In the genomic region with DNA sequence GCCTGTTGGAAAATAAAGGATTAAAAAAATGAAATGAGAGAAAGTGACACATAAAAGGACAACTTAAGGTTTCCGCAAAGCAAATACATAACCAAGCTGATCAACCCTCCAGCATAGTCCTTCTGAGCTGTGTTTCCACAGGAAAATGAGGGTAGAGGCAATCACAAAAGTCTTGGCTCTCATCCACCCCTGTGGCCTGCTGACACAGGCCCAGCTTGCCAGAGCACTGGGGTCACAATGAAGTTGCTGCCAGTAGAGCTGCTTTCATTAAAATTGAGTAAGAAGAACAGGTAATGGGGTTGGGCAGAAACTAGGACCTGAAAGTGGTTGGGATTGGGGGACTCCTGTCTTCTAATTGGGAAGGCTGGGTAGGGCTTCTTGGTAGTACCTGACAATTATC, we compare ENCODE assay signal across 18 cellular contexts.
DNase-seq lines count a peak whose midpoint lies in the region; ATAC-seq and TF ChIP-seq lines count a peak whose summit lies in the region.
"Had no signal": no experiment of that assay in that cellular context is flagged by ENCODE, and none has a peak within 500 bp of the region (broad histone marks: within the 10 kb centered on the region; RNA-seq: fewer than 3 reads in every experiment).

No MANE protein-coding gene starts in this region.

- H3K27ac ChIP-seq in muscle layer of duodenum (ENCODE audit: low read length) (peak overlapping the region; percentile 42), upper lobe of right lung (peak overlapping the region; percentile 43)
- H3K27ac ChIP-seq: HL-60 had no signal

- no peak overlapping the region for H3K4me3 ChIP-seq in muscle layer of duodenum (ENCODE audit: low read depth in 1 of 2, low read length in 2 of 2)
- no peak overlapping the region for H3K4me3 ChIP-seq in upper lobe of right lung

- H3K9me3 ChIP-seq in muscle layer of duodenum (ENCODE audit: control insufficient read depth in 1 of 2, low read length in 2 of 2): no peaks in the 10 kb centered on the region
- H3K9me3 ChIP-seq in upper lobe of right lung: no peaks in the 10 kb centered on the region

- intact Hi-C loops in upper lobe of right lung (cut with DNase I): no loop called here

- TF ChIP-seq CTCF in upper lobe of right lung (IDR thresholded peaks at IDR 0.05): no peak

- peak; percentile 17 for DNase-seq in NCI-H748 (lab: John Stamatoyannopoulos, UW; ENCODE audit: unreplicated experiment)
- DNase-seq in NCI-H748 treated with DMSO at 0.1 percent for 48 hours (lab: John Stamatoyannopoulos, UW): no peak
- DNase-seq in astrocyte of the hippocampus (ENCODE audit: low read depth, low spot score): peak; percentile 46
- DNase-seq in upper lobe of right lung: no peak
- no peak for DNase-seq in ecto neural progenitor cell (ENCODE audit: low spot score)
- no peak for DNase-seq in stimulated activated naive CD4-positive, alpha-beta T cell (lab: John Stamatoyannopoulos, UW)
- DNase-seq: ACHN; activated CD4-positive, alpha-beta memory T cell treated with anti-CD3 and anti-CD28 coated beads for 36 hours; activated T-cell treated with anti-CD3 and anti-CD28 coated beads, Interleukin-2, amount 50 U/mL, for 72 hours; glutamatergic neuron; immature natural killer cell; KG1; NCI-H1436; stimulated activated CD4-positive, alpha-beta T cell treated with anti-CD3 and anti-CD28 coated beads, Interleukin-4, amount 100 ng/mL, for 4 hours; SW 1271 had no signal

- ATAC-seq in upper lobe of right lung (no peak), HG02885 (IDR thresholded peaks at IDR 0.05; ENCODE audit: poor library complexity, unreplicated experiment) (no peak)
- ATAC-seq: activated T-cell treated with anti-CD3 and anti-CD28 coated beads, Interleukin-2, amount 50 U/mL, for 72 hours had no signal

- no peaks in the 10 kb centered on the region for H3K36me3 ChIP-seq in muscle layer of duodenum (ENCODE audit: control insufficient read depth in 1 of 2, insufficient read depth in 2 of 2, low read length in 2 of 2)
- H3K36me3 ChIP-seq in upper lobe of right lung: no peaks in the 10 kb centered on the region

- H3K27me3 ChIP-seq in muscle layer of duodenum (ENCODE audit: low read depth, low read length) (no peaks in the 10 kb centered on the region), upper lobe of right lung (no peaks in the 10 kb centered on the region)

- H3K4me1 ChIP-seq in muscle layer of duodenum (ENCODE audit: control insufficient read depth in 1 of 2, insufficient read depth in 2 of 2, low read length in 2 of 2): peaks cover 15 to 29% of the 10 kb centered on the region in 2 donors
- peaks cover 20% of the 10 kb centered on the region for H3K4me1 ChIP-seq in upper lobe of right lung

Comparison
In these comparisons a context has a peak if more than half of its experiments do, and no peak if none do; other contexts are left out.
1. DNase-seq: peak in NCI-H748 (single experiment) and astrocyte of the hippocampus (single experiment); none in NCI-H748 treated with DMSO at 0.1 percent for 48 hours (single experiment), upper lobe of right lung (single experiment), ecto neural progenitor cell (single experiment) and stimulated activated naive CD4-positive, alpha-beta T cell (0 of 6).